1 cellular context compared by ENCODE assay signal in genomic region chr4:70637239-70637920, GRCh38.
TF ChIP-seq lines count a peak whose summit lies in the region.

No MANE protein-coding gene starts in this region.

TF ChIP-seq in HCT116, 20 proteins besides CTCF, POLR2A, EP300 and RAD21 (continued from another document):
- no peak for TF ChIP-seq REST (IDR thresholded peaks at IDR 0.05; ENCODE audit: low read depth)
- no peak for TF ChIP-seq JUND (IDR thresholded peaks at IDR 0.05)
- TF ChIP-seq FOSL1 (IDR thresholded peaks at IDR 0.05; ENCODE audit: low read depth), result no peak
- no peak for TF ChIP-seq ZNF274 (IDR thresholded peaks at IDR 0.05; ENCODE audit: low read depth, low read length)
- TF ChIP-seq YY1 (IDR thresholded peaks at IDR 0.05; ENCODE audit: extremely low read depth, insufficient replicate concordance, low read depth, low read length), result no peak
- TF ChIP-seq ZFX (IDR thresholded peaks at IDR 0.05), result no peak
